Comparison of ENCODE assay signal across 27 cellular contexts in the genomic region with DNA sequence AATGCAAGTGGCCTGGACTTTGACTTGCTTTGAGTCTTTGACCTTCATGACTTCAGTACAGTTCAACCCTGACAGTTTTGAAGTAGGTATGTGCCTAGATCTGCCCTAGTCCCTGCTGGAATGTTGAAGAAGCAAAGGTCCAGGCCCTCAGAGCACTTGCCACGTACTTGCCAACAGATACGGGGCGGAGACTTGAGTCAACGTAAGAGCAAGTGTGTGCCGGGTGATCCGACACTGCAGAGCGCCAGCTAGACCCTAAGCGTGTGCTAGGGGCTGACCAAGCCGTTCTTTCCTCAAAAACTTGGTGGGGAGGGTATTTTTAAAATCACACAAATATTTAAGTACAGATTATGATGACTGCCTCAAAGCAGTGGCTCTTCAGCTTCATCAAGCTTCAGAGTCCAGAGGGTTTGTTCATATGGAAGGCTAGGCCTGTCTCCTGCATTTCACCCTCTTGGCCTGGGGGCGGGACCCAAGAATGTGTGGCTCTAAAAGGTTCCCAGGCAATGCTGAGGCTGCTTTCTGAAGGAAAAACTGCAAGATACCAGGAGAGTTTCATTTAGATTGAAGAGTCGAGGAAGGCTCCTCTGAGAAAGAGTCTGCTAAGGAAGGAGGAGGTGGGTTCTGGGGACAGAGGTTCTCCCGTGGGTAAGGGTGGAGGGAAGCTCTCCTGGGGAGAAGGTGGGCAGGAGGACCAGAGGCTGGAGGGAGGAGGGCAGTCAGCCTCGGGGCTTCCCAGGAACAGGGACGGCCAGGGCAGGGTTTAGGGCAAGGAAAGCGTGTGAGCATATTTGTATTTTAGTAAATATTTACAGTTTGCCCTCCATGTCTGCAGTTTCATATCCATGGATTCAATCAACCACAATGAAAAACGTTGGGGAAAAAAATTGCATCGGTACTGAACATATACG.
DNase-seq lines count a peak whose midpoint lies in the region; ATAC-seq and TF ChIP-seq lines count a peak whose summit lies in the region.
"Had no signal": no experiment of that assay in that cellular context is flagged by ENCODE, and none has a peak within 500 bp of the region (broad histone marks: within the 10 kb centered on the region; RNA-seq: fewer than 3 reads in every experiment).

No MANE protein-coding gene starts in this region.

- no peak for TF ChIP-seq CTCF in WTC11 (IDR thresholded peaks at IDR 0.05)
- TF ChIP-seq CTCF in mesothelial cell of epicardium (IDR thresholded peaks at IDR 0.05; ENCODE audit: unreplicated experiment), result no peak
- TF ChIP-seq CTCF in testis (IDR thresholded peaks at IDR 0.05), result no peak
- no peak for TF ChIP-seq CTCF in glutamatergic neuron (IDR thresholded peaks at IDR 0.05; ENCODE audit: partially characterized antibody, unreplicated experiment)

- POLR2A ChIA-PET in WTC11 (lab: Charles Lee), result no interaction called here

- no peaks in the 10 kb centered on the region for H3K27me3 ChIP-seq in testis
- H3K27me3 ChIP-seq: spleen, uterus had no signal

- H3K27ac ChIP-seq in testis, result peak overlapping the region; percentile 27 to 55
- H3K27ac ChIP-seq: spleen had no signal

- 61 to 71% methylated on average over 18 of the region's 18 CpGs for WGBS in testis, 2 donors

- no peak for TF ChIP-seq POLR2A in testis (IDR thresholded peaks at IDR 0.05)

- intact Hi-C loops in testis (cut with DNase I; ENCODE audit: low total_unique reads), result no loop called here

- H3K27ac Mint-ChIP-seq in WTC11, result peak overlapping the region; percentile 79
- peak overlapping the region; percentile 39 for H3K27ac Mint-ChIP-seq in mesothelial cell of epicardium
- no peak overlapping the region for H3K27ac Mint-ChIP-seq in glutamatergic neuron (ENCODE audit: unreplicated experiment)
- H3K27ac Mint-ChIP-seq: activated B cell treated with CpG ODN at 0.5 μM for 24 hours; activated CD4-positive, alpha-beta memory T cell treated with anti-CD3 and anti-CD28 coated beads, Interleukin-2, amount 10 ng/mL, durations not matched to agents 7 days and 5 days; activated naive CD4-positive, alpha-beta T cell treated with anti-CD3 and anti-CD28 coated beads, Interleukin-2, amount 50 U/mL, for 24 hours; memory B cell; stimulated activated naive CD8-positive, alpha-beta T cell treated with anti-CD3 and anti-CD28 coated beads, Interleukin-15, Interleukin-2, amounts not matched to agents 100 ng/mL and 50 ng/mL, for 24 hours had no signal

- H3K4me1 Mint-ChIP-seq in WTC11 (peaks cover 6% of the 10 kb centered on the region), mesothelial cell of epicardium (peaks cover 20% of the 10 kb centered on the region), glutamatergic neuron (ENCODE audit: low read depth, unreplicated experiment) (peaks cover 35% of the 10 kb centered on the region)
- H3K4me1 Mint-ChIP-seq: activated B cell treated with CpG ODN at 0.5 μM for 24 hours; activated CD4-positive, alpha-beta memory T cell treated with anti-CD3 and anti-CD28 coated beads, Interleukin-2, amount 10 ng/mL, durations not matched to agents 7 days and 5 days; activated naive CD4-positive, alpha-beta T cell treated with anti-CD3 and anti-CD28 coated beads, Interleukin-2, amount 50 U/mL, for 24 hours; central memory CD8-positive, alpha-beta T cell; memory B cell had no signal

- H3K9me3 ChIP-seq in testis, result no peaks in the 10 kb centered on the region
- H3K9me3 ChIP-seq: spleen, uterus had no signal

- H3K27me3 Mint-ChIP-seq in WTC11 (ENCODE audit: low read depth), result no peaks in the 10 kb centered on the region
- H3K27me3 Mint-ChIP-seq in mesothelial cell of epicardium (ENCODE audit: low read depth), result no peaks in the 10 kb centered on the region
- H3K27me3 Mint-ChIP-seq in glutamatergic neuron (ENCODE audit: unreplicated experiment), result peaks cover 6% of the 10 kb centered on the region
- H3K27me3 Mint-ChIP-seq: stimulated activated naive CD8-positive, alpha-beta T cell treated with anti-CD3 and anti-CD28 coated beads, Interleukin-15, Interleukin-2, amounts not matched to agents 100 ng/mL and 50 ng/mL, for 24 hours had no signal

- peaks cover 34% of the 10 kb centered on the region for H3K4me1 ChIP-seq in testis
- H3K4me1 ChIP-seq: spleen had no signal

- no peak overlapping the region for H3K4me3 ChIP-seq in testis
- H3K4me3 ChIP-seq: spleen, uterus had no signal

- H3K36me3 Mint-ChIP-seq in WTC11, result no peaks in the 10 kb centered on the region
- peaks cover 2% of the 10 kb centered on the region for H3K36me3 Mint-ChIP-seq in mesothelial cell of epicardium
- H3K36me3 Mint-ChIP-seq in glutamatergic neuron (ENCODE audit: unreplicated experiment), result peaks cover 1% of the 10 kb centered on the region
- H3K36me3 Mint-ChIP-seq: activated naive CD4-positive, alpha-beta T cell treated with anti-CD3 and anti-CD28 coated beads, Interleukin-2, amount 50 U/mL, for 24 hours; memory B cell had no signal

- peak; percentile 57 for DNase-seq in ELF-1 (ENCODE audit: low read depth, low spot score)
- DNase-seq in WTC11 (ENCODE audit: low spot score), result no peak
- no peak for DNase-seq in mesothelial cell of epicardium (ENCODE audit: low spot score in 2 of 2, unreplicated experiment in 2 of 2)
- no peak for DNase-seq in testis
- DNase-seq in glutamatergic neuron, result no peak
- no peak for DNase-seq in activated effector memory CD4-positive, alpha-beta T cell treated with Interleukin-2 at 50 U/mL for 16 hours
- DNase-seq in NCI-H1436 (lab: John Stamatoyannopoulos, UW), result no peak
- DNase-seq: activated B cell treated with CpG ODN at 0.5 μM for 24 hours; activated CD4-positive, alpha-beta memory T cell treated with anti-CD3 and anti-CD28 coated beads, Interleukin-2, amount 10 ng/mL, durations not matched to agents 7 days and 5 days; activated T-cell treated with anti-CD3 and anti-CD28 coated beads, Interleukin-2, amount 50 U/mL, for 4 hours; aorta; DMS 273 treated with DMSO at 0.1 percent for 48 hours; foreskin melanocyte; hypothalamus; KG1; MV-4-11; NCI-H187 treated with DMSO at 0.1 percent for 48 hours; NCI-H2227 treated with DMSO at 0.1 percent for 48 hours; PC-3; spleen; stimulated activated CD4-positive, alpha-beta T cell treated with anti-CD3 and anti-CD28 coated beads, Interleukin-4, amount 100 ng/mL, for 24 hours; uterus had no signal

- peak; percentile 38; the same call in 1 of the 2 replicates for ATAC-seq in WTC11
- ATAC-seq in GM19467 (IDR thresholded peaks at IDR 0.05; ENCODE audit: unreplicated experiment), result no peak
- ATAC-seq: activated T-cell treated with anti-CD3 and anti-CD28 coated beads, Interleukin-2, amount 50 U/mL, for 4 hours; PC-3 had no signal

- no peak overlapping the region for H3K4me3 Mint-ChIP-seq in WTC11
- H3K4me3 Mint-ChIP-seq in mesothelial cell of epicardium, result no peak overlapping the region
- no peak overlapping the region for H3K4me3 Mint-ChIP-seq in glutamatergic neuron (ENCODE audit: unreplicated experiment)
- H3K4me3 Mint-ChIP-seq: activated B cell treated with CpG ODN at 0.5 μM for 24 hours; activated CD4-positive, alpha-beta memory T cell treated with anti-CD3 and anti-CD28 coated beads, Interleukin-2, amount 10 ng/mL, durations not matched to agents 7 days and 5 days; activated naive CD4-positive, alpha-beta T cell treated with anti-CD3 and anti-CD28 coated beads, Interleukin-2, amount 50 U/mL, for 24 hours; activated T-cell treated with anti-CD3 and anti-CD28 coated beads, Interleukin-2, amount 50 U/mL, for 4 hours; central memory CD8-positive, alpha-beta T cell; memory B cell; stimulated activated naive CD8-positive, alpha-beta T cell treated with anti-CD3 and anti-CD28 coated beads, Interleukin-15, Interleukin-2, amounts not matched to agents 100 ng/mL and 50 ng/mL, for 24 hours had no signal

- no peaks in the 10 kb centered on the region for H3K36me3 ChIP-seq in testis (ENCODE audit: low read depth, missing control alignments)
- H3K36me3 ChIP-seq: uterus had no signal

- H3K9me3 Mint-ChIP-seq in WTC11, result no peaks in the 10 kb centered on the region
- H3K9me3 Mint-ChIP-seq in mesothelial cell of epicardium, result no peaks in the 10 kb centered on the region
- peaks cover 7% of the 10 kb centered on the region for H3K9me3 Mint-ChIP-seq in glutamatergic neuron (ENCODE audit: unreplicated experiment)
- H3K9me3 Mint-ChIP-seq: activated B cell treated with CpG ODN at 0.5 μM for 24 hours; activated CD4-positive, alpha-beta memory T cell treated with anti-CD3 and anti-CD28 coated beads, Interleukin-2, amount 10 ng/mL, durations not matched to agents 7 days and 5 days; activated naive CD4-positive, alpha-beta T cell treated with anti-CD3 and anti-CD28 coated beads, Interleukin-2, amount 50 U/mL, for 24 hours; activated T-cell treated with anti-CD3 and anti-CD28 coated beads, Interleukin-2, amount 50 U/mL, for 4 hours; central memory CD8-positive, alpha-beta T cell; memory B cell; stimulated activated naive CD8-positive, alpha-beta T cell treated with anti-CD3 and anti-CD28 coated beads, Interleukin-15, Interleukin-2, amounts not matched to agents 100 ng/mL and 50 ng/mL, for 24 hours had no signal

- CTCF ChIA-PET in WTC11 (lab: Charles Lee), result interaction anchor here (0.6 to 1.7 kb wide), 2 partner anchors 76 kb away, joined by 3 to 4 read pairs; no protein-coding TSS in a partner anchor

TF ChIP-seq in WTC11, 78 proteins besides CTCF, POLR2A, EP300 and RAD21 (continues in another document):
- TF ChIP-seq, protein P1, sequence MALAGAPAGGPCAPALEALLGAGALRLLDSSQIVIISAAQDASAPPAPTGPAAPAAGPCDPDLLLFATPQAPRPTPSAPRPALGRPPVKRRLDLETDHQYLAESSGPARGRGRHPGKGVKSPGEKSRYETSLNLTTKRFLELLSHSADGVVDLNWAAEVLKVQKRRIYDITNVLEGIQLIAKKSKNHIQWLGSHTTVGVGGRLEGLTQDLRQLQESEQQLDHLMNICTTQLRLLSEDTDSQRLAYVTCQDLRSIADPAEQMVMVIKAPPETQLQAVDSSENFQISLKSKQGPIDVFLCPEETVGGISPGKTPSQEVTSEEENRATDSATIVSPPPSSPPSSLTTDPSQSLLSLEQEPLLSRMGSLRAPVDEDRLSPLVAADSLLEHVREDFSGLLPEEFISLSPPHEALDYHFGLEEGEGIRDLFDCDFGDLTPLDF (CRISPR knock-in tag; IDR thresholded peaks at IDR 0.05), result no peak
- TF ChIP-seq ZNF219 (CRISPR knock-in tag; IDR thresholded peaks at IDR 0.05; ENCODE audit: borderline replicate concordance), result no peak
